ENCODE assay signal across 9 cellular contexts in genomic region chr14:30906752-30907658, GRCh38. TPM values are rescaled to one million over a fixed set of nuclear protein-coding genes. Genes with fewer than 3 reads are reported as not detected.
DNase-seq lines count a peak whose midpoint lies in the region; ATAC-seq and TF ChIP-seq lines count a peak whose summit lies in the region.
"Had no signal": no experiment of that assay in that cellular context is flagged by ENCODE, and none has a peak within 500 bp of the region (broad histone marks: within the 10 kb centered on the region; RNA-seq: fewer than 3 reads in every experiment).

No MANE protein-coding gene starts in this region.

- BruUV-seq in OCI-LY7 (replicated peaks; lab: Mats Ljungman, UMichigan): no TSS peak

- H3K27me3 ChIP-seq in heart right ventricle (no peaks in the 10 kb centered on the region), transverse colon (no peaks in the 10 kb centered on the region)

- no peak for TF ChIP-seq EP300 in transverse colon (IDR thresholded peaks at IDR 0.05; ENCODE audit: low read depth)

- in situ Hi-C loops in transverse colon (cut with MboI; ENCODE audit: low pct_ligation_motif_present in 1 of 4, low pct_unique_long_range_greater_than_20kb in 1 of 4, low sequenced_read_pairs in 3 of 4): loop anchor here in 3 of 4 donors (10.0 to 25.0 kb wide), 2 partner anchors 245 to 252 kb away; no protein-coding TSS in a partner anchor

- CTCF ChIA-PET in OCI-LY7 (lab: Charles Lee; ENCODE audit: unreplicated experiment): no interaction called here

- H4K20me1 ChIP-seq in OCI-LY7 (ENCODE audit: insufficient read depth, low read length): no peaks in the 10 kb centered on the region

- H3K4me1 ChIP-seq in heart right ventricle (no peaks in the 10 kb centered on the region), OCI-LY7 (ENCODE audit: insufficient read depth, low read length, poor library complexity, severe bottlenecking) (no peaks in the 10 kb centered on the region), transverse colon (no peaks in the 10 kb centered on the region)

- H3K79me2 ChIP-seq in OCI-LY7 (ENCODE audit: insufficient read depth, low read depth, low read length): no peaks in the 10 kb centered on the region

- H3K27ac ChIP-seq in heart right ventricle: no peak overlapping the region
- H3K27ac ChIP-seq in OCI-LY7 (ENCODE audit: low read depth, low read length, poor library complexity, severe bottlenecking): no peak overlapping the region
- no peak overlapping the region for H3K27ac ChIP-seq in transverse colon

- POLR2A ChIA-PET in OCI-LY7 (lab: Charles Lee): interaction anchor here (0.6 kb wide), 1 partner anchor 23 kb away, joined by 3 read pairs; no protein-coding TSS in a partner anchor

- no peaks in the 10 kb centered on the region for H3K9me3 ChIP-seq in heart right ventricle
- no peaks in the 10 kb centered on the region for H3K9me3 ChIP-seq in OCI-LY7 (ENCODE audit: low read length)
- H3K9me3 ChIP-seq in transverse colon: no peaks in the 10 kb centered on the region

- H2AFZ ChIP-seq in OCI-LY7 (ENCODE audit: low read length): no peak overlapping the region

- H3K4me2 ChIP-seq in OCI-LY7 (ENCODE audit: low read length): no peak overlapping the region

- intact Hi-C loops in heart right ventricle (cut with DNase I): loop anchor here in 5 of 10 donors (5.0 to 10.0 kb wide), 2 partner anchors 250 to 252 kb away; no protein-coding TSS in a partner anchor
- intact Hi-C loops in Right ventricle myocardium superior (cut with DNase I): no loop called here
- intact Hi-C loops in OCI-LY7 (cut with micrococcal nuclease; ENCODE audit: unreplicated experiment): loop anchor here (10.0 kb wide), 1 partner anchor 252 kb away; no protein-coding TSS in a partner anchor
- intact Hi-C loops in transverse colon (cut with DNase I; ENCODE audit: low total_unique reads): no loop called here

- TF ChIP-seq CTCF in heart right ventricle (IDR thresholded peaks at IDR 0.05) (peak in 6 of 9 donors; percentile 19 to 46 (median 31)), OCI-LY7 (conservative IDR thresholded peaks at IDR 0.05; ENCODE audit: low read length) (peak; percentile 78), fibroblast of mammary gland (conservative IDR thresholded peaks at IDR 0.05; ENCODE audit: control insufficient read depth, insufficient read depth, low read depth, low read length) (peak; percentile 25), transverse colon (IDR thresholded peaks at IDR 0.05) (peak; percentile 15 to 39 (median 31))

- no peak overlapping the region for H3K4me3 ChIP-seq in heart right ventricle
- H3K4me3 ChIP-seq in OCI-LY7 (ENCODE audit: low read depth, low read length, poor library complexity, severe bottlenecking): no peak overlapping the region
- no peak overlapping the region for H3K4me3 ChIP-seq in fibroblast of mammary gland (ENCODE audit: control insufficient read depth, low read depth, low read length)
- H3K4me3 ChIP-seq in transverse colon: no peak overlapping the region

- no peaks in the 10 kb centered on the region for H3K9me2 ChIP-seq in OCI-LY7 (ENCODE audit: insufficient read depth, low read length)

- DNase-seq in heart right ventricle (no peak), Right ventricle myocardium superior (no peak), OCI-LY7 (ENCODE audit: low spot score) (peak; percentile 36), fibroblast of mammary gland (ENCODE audit: low read depth) (peak; percentile 27), transverse colon (no peak)
- DNase-seq in effector CD8-positive, alpha-beta T cell (lab: John Stamatoyannopoulos, UW): no peak
- no peak for DNase-seq in stimulated activated CD4-positive, alpha-beta T cell treated with anti-CD3 and anti-CD28 coated beads, Interleukin-2, amount 100 ng/mL, for 24 hours
- no peak for DNase-seq in activated effector memory CD4-positive, alpha-beta T cell treated with anti-CD3 and anti-CD28 coated beads, Interleukin-2, amount 50 U/mL, for 16 hours
- DNase-seq: NCI-H226 had no signal

- H3K36me3 ChIP-seq in heart right ventricle: peaks cover 0 to 100% (median 37%) of the 10 kb centered on the region in 9 donors
- peaks cover 89% of the 10 kb centered on the region for H3K36me3 ChIP-seq in OCI-LY7 (ENCODE audit: insufficient read depth, low read length)
- H3K36me3 ChIP-seq in transverse colon: peaks cover 0 to 44% (median 9%) of the 10 kb centered on the region in 4 donors

- ATAC-seq in heart right ventricle: no peak
- ATAC-seq in Right ventricle myocardium superior (ENCODE audit: poor library complexity): no peak

- no peak for TF ChIP-seq POLR2A in transverse colon (IDR thresholded peaks at IDR 0.05)

RNA-seq across cellular contexts. Expression of gene COCH, which starts 32.6 kb away (rescaled TPM):
- total RNA-seq in heart right ventricle (1 to 10 TPM in 4 of 10 donors, under 1 TPM in 6; 0.13 to 2.9 (median 0.97) TPM), Right ventricle myocardium superior (0.51 TPM), OCI-LY7 (2022) (17.7 and 19.8 TPM in 2 replicates), transverse colon (1 to 10 TPM in 3 of 4 donors, under 1 TPM in 1; 0.60 to 3.1 (median 1.8) TPM)
- under 1 TPM; 0.49 to 0.88 TPM for polyA plus RNA-seq in heart right ventricle
- total RNA-seq in OCI-LY7 (2014; rRNA removed; shearing (Covaris generic)): 11.8 and 18.7 TPM in 2 replicates

Comparison
In these comparisons a context has a peak if more than half of its experiments do, and no peak if none do; other contexts are left out.
1. DNase-seq: peak in OCI-LY7 (single experiment) and fibroblast of mammary gland (single experiment); none in heart right ventricle (0 of 2), Right ventricle myocardium superior (single experiment), transverse colon (single experiment), effector CD8-positive, alpha-beta T cell (single experiment), stimulated activated CD4-positive, alpha-beta T cell treated with anti-CD3 and anti-CD28 coated beads, Interleukin-2, amount 100 ng/mL, for 24 hours (0 of 2) and activated effector memory CD4-positive, alpha-beta T cell treated with anti-CD3 and anti-CD28 coated beads, Interleukin-2, amount 50 U/mL, for 16 hours (single experiment).
2. CTCF ChIP-seq: peak in every context shown above with its lines; median percentile 78 in OCI-LY7; 31 in heart right ventricle; 31 in transverse colon; 25 in fibroblast of mammary gland.